Comparison of ENCODE assay signal across 8 cellular contexts in genomic region chr6:70667256-70667710, GRCh38. TPM values are rescaled to one million over a fixed set of nuclear protein-coding genes. Genes with fewer than 3 reads are reported as not detected.
DNase-seq lines count a peak whose midpoint lies in the region; ATAC-seq and TF ChIP-seq lines count a peak whose summit lies in the region.

No MANE protein-coding gene starts in this region.

- H3F3A ChIP-seq in neural progenitor cell (ENCODE audit: low read depth): peaks cover 17% of the 10 kb centered on the region

- H4K20me1 ChIP-seq in KMS-11 (ENCODE audit: insufficient read depth) (no peaks in the 10 kb centered on the region), neural progenitor cell (ENCODE audit: low read depth) (peaks cover 11% of the 10 kb centered on the region)

- H3K9me3 Mint-ChIP-seq in neural progenitor cell: no peaks in the 10 kb centered on the region

- H3K4me3 ChIP-seq in GM12864 (ENCODE audit: low read depth, low read length): peak overlapping the region; percentile 99
- no peak overlapping the region for H3K4me3 ChIP-seq in KMS-11 (IDR thresholded peaks at IDR 0.05; ENCODE audit: insufficient read depth, low read depth, low read length)
- H3K4me3 ChIP-seq in coronary artery: peak overlapping the region; percentile 88
- H3K4me3 ChIP-seq in neural progenitor cell: peak overlapping the region; percentile 84

- H3K4me2 ChIP-seq in KMS-11 (peak overlapping the region; percentile 87), neural progenitor cell (peak overlapping the region; percentile 88)

- H3K4me1 ChIP-seq in KMS-11 (ENCODE audit: low read depth, poor library complexity, severe bottlenecking) (peaks cover 26% of the 10 kb centered on the region), neural progenitor cell (peaks cover 7% of the 10 kb centered on the region)

- H3K9ac ChIP-seq in KMS-11: peak overlapping the region; percentile 59; the same call in 1 of the 2 replicates
- H3K9ac ChIP-seq in neural progenitor cell: peak overlapping the region; percentile 15

- no peak for DNase-seq in GM12864 (ENCODE audit: low read depth)
- no peak for DNase-seq in coronary artery (ENCODE audit: low spot score)
- no peak for DNase-seq in neural progenitor cell (ENCODE audit: low spot score)
- no peak for DNase-seq in NCI-H2081 (lab: John Stamatoyannopoulos, UW)
- no peak for DNase-seq in OCI-M1 (lab: John Stamatoyannopoulos, UW)
- no peak for DNase-seq in NCI-H510A treated with DMSO at 0.1 percent for 48 hours (lab: John Stamatoyannopoulos, UW)

- H2AFZ ChIP-seq in KMS-11 (ENCODE audit: low read depth) (peak overlapping the region; percentile 98), neural progenitor cell (replicated peaks) (peak overlapping the region; percentile 85)

- peak overlapping the region; percentile 62; the same call in 1 of the 2 replicates for H3K27ac ChIP-seq in KMS-11
- H3K27ac ChIP-seq in coronary artery: peak overlapping the region; percentile 81 to 91
- H3K27ac ChIP-seq in neural progenitor cell: no peak overlapping the region

- peak overlapping the region; percentile 81 for H3K27ac Mint-ChIP-seq in neural progenitor cell

- no peak for ATAC-seq in GM21381 (IDR thresholded peaks at IDR 0.05; ENCODE audit: unreplicated experiment)

- TF ChIP-seq CTCF in GM12864 (IDR thresholded peaks at IDR 0.05; ENCODE audit: low read depth, low read length, missing control alignments): no peak
- no peak for TF ChIP-seq CTCF in KMS-11 (conservative IDR thresholded peaks at IDR 0.05; ENCODE audit: low read depth, low read length)
- TF ChIP-seq CTCF in coronary artery (IDR thresholded peaks at IDR 0.05): no peak
- TF ChIP-seq CTCF in neural progenitor cell (IDR thresholded peaks at IDR 0.05): no peak

- no peaks in the 10 kb centered on the region for H3K27me3 ChIP-seq in KMS-11 (ENCODE audit: insufficient read depth, low read depth)
- no peaks in the 10 kb centered on the region for H3K27me3 ChIP-seq in neural progenitor cell

- peak overlapping the region; percentile 85 for H3K4me3 Mint-ChIP-seq in neural progenitor cell

- H3K9me3 ChIP-seq in neural progenitor cell (ENCODE audit: low read depth): no peaks in the 10 kb centered on the region

- H3K4me1 Mint-ChIP-seq in neural progenitor cell: peaks cover 29% of the 10 kb centered on the region

- H3K79me2 ChIP-seq in KMS-11 (ENCODE audit: insufficient read depth, low read depth): peaks cover 26% of the 10 kb centered on the region; the same call in 1 of the 2 replicates
- peaks cover 37% of the 10 kb centered on the region for H3K79me2 ChIP-seq in neural progenitor cell (ENCODE audit: low read depth)

- H3K36me3 ChIP-seq in KMS-11 (ENCODE audit: insufficient read depth) (no peaks in the 10 kb centered on the region), neural progenitor cell (no peaks in the 10 kb centered on the region)

- H3K27me3 Mint-ChIP-seq in neural progenitor cell (ENCODE audit: insufficient read depth, low read depth): peaks cover 6% of the 10 kb centered on the region

- H3K36me3 Mint-ChIP-seq in neural progenitor cell: no peaks in the 10 kb centered on the region

RNA-seq across cellular contexts. Expression of gene SMAP1, which starts 0.4 kb away (rescaled TPM):
- 32.7 and 36.5 TPM in 2 replicates for total RNA-seq in neural progenitor cell (ENCODE audit: low replicate concordance)
